In the genomic region with DNA sequence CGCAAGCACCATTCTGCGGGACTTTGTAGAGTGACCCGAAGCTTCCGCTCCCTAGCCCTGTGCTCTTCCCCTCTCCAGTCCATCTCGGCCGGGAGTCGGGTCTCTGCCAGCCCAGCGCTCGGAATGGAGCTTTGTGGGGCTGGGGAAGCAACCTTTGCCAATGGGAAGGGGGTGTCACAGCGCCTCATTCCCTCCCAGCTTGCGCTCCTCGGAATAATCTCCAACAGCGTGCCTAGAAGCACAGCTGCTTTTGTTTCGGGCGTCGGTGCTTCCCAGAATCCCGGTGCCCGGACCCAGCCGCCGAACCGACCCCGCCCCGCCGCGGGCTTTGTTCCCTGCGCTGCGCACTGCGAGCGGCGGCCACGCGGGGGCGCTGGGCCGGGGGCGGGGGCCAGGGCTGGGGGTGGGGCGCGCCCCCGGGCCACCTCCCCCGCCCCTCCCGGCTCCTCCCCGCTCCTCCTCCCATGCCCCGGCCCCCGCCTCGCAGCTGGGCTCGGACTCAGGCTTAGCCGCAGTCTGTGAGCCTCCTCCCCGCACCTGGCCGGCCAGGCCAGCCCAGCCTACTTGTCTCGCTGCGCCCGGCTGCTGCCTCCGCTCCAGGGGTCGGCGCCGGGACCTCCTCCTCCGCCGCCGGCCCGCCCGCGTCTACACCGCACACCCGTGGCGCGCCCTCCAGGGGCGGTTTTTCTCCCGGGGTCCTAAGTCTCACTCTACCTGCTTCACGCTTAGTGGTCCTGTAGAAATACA, we compare ENCODE assay signal across 8 cellular contexts.
DNase-seq lines count a peak whose midpoint lies in the region; ATAC-seq and TF ChIP-seq lines count a peak whose summit lies in the region.

No MANE protein-coding gene starts in this region.

- peak; percentile 77 for ATAC-seq in GM18498 (IDR thresholded peaks at IDR 0.05; ENCODE audit: unreplicated experiment)

- no peaks in the 10 kb centered on the region for H3K27me3 ChIP-seq in A673 (replicated peaks; ENCODE audit: insufficient read depth, low read depth, low read length, poor library complexity)
- H3K27me3 ChIP-seq in HUES6 (ENCODE audit: control insufficient read depth, insufficient read depth, low read length), result peaks cover 19% of the 10 kb centered on the region
- peaks cover 0 to 31% (median 10%) of the 10 kb centered on the region in 7 donors for H3K27me3 ChIP-seq in spleen (replicated peaks in 1 of 7)

- peak overlapping the region; percentile 64 for H3K9ac ChIP-seq in HUES6 (ENCODE audit: low read length)

- intact Hi-C loops in A673 (cut with micrococcal nuclease; ENCODE audit: unreplicated experiment) (no loop called here), spleen (cut with DNase I; ENCODE audit: low total_unique reads) (no loop called here)

- peak; percentile 61 for DNase-seq in A673 (ENCODE audit: low spot score)
- DNase-seq in SW480 (ENCODE audit: low spot score), result peak; percentile 30
- peak; percentile 51 for DNase-seq in astrocyte of the spinal cord (ENCODE audit: low read depth, low spot score)
- DNase-seq in iPS-NIHi11 (ENCODE audit: low spot score), result peak; percentile 99
- peak; percentile 88 for DNase-seq in spleen
- DNase-seq in OCI-M2 (lab: John Stamatoyannopoulos, UW; ENCODE audit: unreplicated experiment), result no peak

- H3K9me3 ChIP-seq in A673 (ENCODE audit: low read depth, low read length, poor library complexity, severe bottlenecking) (no peaks in the 10 kb centered on the region), HUES6 (ENCODE audit: control insufficient read depth, insufficient read depth, low read depth, low read length) (peaks cover 9% of the 10 kb centered on the region; the same call in 1 of the 2 replicates), spleen (no peaks in the 10 kb centered on the region)

- H3K4me3 ChIP-seq in A673 (ENCODE audit: low read depth, low read length, poor library complexity, severe bottlenecking) (peak overlapping the region; percentile 58), HUES6 (ENCODE audit: low read depth, low read length) (peak overlapping the region; percentile 66), astrocyte of the spinal cord (ENCODE audit: low read depth, low read length) (peak overlapping the region; percentile 53), spleen (peak overlapping the region; percentile 23 to 70 (median 41))

- TF ChIP-seq CTCF in A673 (conservative IDR thresholded peaks at IDR 0.05; ENCODE audit: low read depth, low read length) (peak; percentile 47; the same call in 1 of the 2 replicates), astrocyte of the spinal cord (IDR thresholded peaks at IDR 0.05; ENCODE audit: low read depth, low read length) (peak; percentile 41), spleen (IDR thresholded peaks at IDR 0.05 in 8 of 11, conservative IDR thresholded peaks at IDR 0.05 in 3 of 11) (peak in 10 of 11 experiments; percentile 16 to 88 (median 78))

- POLR2A ChIA-PET in A673 (lab: Charles Lee; ENCODE audit: low non-redundant PET), result interaction anchor here (0.6 to 0.7 kb wide), 3 partner anchors 168 to 613 kb away, joined by 3 to 9 read pairs (median 8); no protein-coding TSS in a partner anchor

- no TSS peak for BruUV-seq in A673 (replicated peaks; lab: Mats Ljungman, UMichigan)

- no peak for TF ChIP-seq POLR2A in spleen (IDR thresholded peaks at IDR 0.05)

- WGBS in spleen, 5 donors, result 6 to 10% (median 7%) methylated on average over 36 to 68 of the region's 68 CpGs

- H3K27ac ChIP-seq in A673 (ENCODE audit: low read depth, low read length, poor library complexity, severe bottlenecking) (no peak overlapping the region), HUES6 (ENCODE audit: low read depth, low read length) (no peak overlapping the region), spleen (peak overlapping the region in 6 of 8 donors; percentile 43 to 77 (median 66))

- no peaks in the 10 kb centered on the region for H3K4me1 ChIP-seq in A673 (ENCODE audit: insufficient read depth, low read length, poor library complexity, severe bottlenecking)
- peaks cover 12% of the 10 kb centered on the region for H3K4me1 ChIP-seq in HUES6 (ENCODE audit: control insufficient read depth, insufficient read depth, low read length)
- H3K4me1 ChIP-seq in spleen, result peaks cover 0 to 41% (median 25%) of the 10 kb centered on the region in 6 donors

- CTCF ChIA-PET in A673 (lab: Charles Lee), result interaction anchor here (1.2 kb wide), 1 partner anchor 11 kb away, joined by 5 read pairs; no protein-coding TSS in a partner anchor

- H3K36me3 ChIP-seq in A673 (ENCODE audit: insufficient read depth, low read length, poor library complexity, severe bottlenecking), result no peaks in the 10 kb centered on the region
- H3K36me3 ChIP-seq in HUES6 (ENCODE audit: control insufficient read depth, insufficient read depth, low read length), result no peaks in the 10 kb centered on the region
- H3K36me3 ChIP-seq in spleen, result no peaks in the 10 kb centered on the region

- in situ Hi-C loops in astrocyte of the spinal cord (cut with HindIII; ENCODE audit: low sequenced_read_pairs), result no loop called here

Comparison
In these comparisons a context has a peak if more than half of its experiments do, and no peak if none do; other contexts are left out.
1. H3K27ac ChIP-seq: peak in spleen (6 of 8); none in A673 (single experiment) and HUES6 (single experiment).
2. Peak in every context shown above with its lines, with median percentiles within 50 percentile points of each other: H3K4me3 ChIP-seq and CTCF ChIP-seq.